Comparison of ENCODE assay signal across 10 cellular contexts in the genomic region with DNA sequence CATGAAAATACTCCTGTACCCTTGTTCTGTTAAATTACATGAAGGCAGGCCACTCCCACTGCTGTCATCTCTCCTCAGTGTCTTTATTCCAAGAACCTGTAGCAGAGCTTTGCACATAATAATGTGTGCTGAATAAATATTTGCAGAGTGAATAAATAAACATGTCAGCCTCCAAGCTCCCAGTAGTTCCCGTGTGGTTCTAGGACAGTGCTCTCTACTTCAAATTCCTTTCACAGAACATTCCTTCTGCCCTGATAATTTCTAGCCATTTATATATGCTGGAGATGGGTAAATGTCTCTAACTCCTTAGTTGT. TPM values are rescaled to one million over a fixed set of nuclear protein-coding genes. Genes with fewer than 3 reads are reported as not detected.
DNase-seq lines count a peak whose midpoint lies in the region; ATAC-seq, FAIRE-seq and TF ChIP-seq lines count a peak whose summit lies in the region.
"Had no signal": no experiment of that assay in that cellular context is flagged by ENCODE, and none has a peak within 500 bp of the region (broad histone marks: within the 10 kb centered on the region; RNA-seq: fewer than 3 reads in every experiment).

No MANE protein-coding gene starts in this region.

- FAIRE-seq in HTR-8/SVneo (lab: Jason Lieb, UNC) = no peak
- FAIRE-seq: colon had no signal

- H3K36me3 Mint-ChIP-seq in activated naive CD8-positive, alpha-beta T cell treated with anti-CD3 and anti-CD28 coated beads, Interleukin-2, amount 50 U/mL, for 24 hours (ENCODE audit: low read depth) = no peaks in the 10 kb centered on the region
- no peaks in the 10 kb centered on the region for H3K36me3 Mint-ChIP-seq in mesothelial cell of epicardium

- no peaks in the 10 kb centered on the region for H3K9me3 Mint-ChIP-seq in activated naive CD8-positive, alpha-beta T cell treated with anti-CD3 and anti-CD28 coated beads, Interleukin-2, amount 50 U/mL, for 24 hours
- peaks cover 4% of the 10 kb centered on the region for H3K9me3 Mint-ChIP-seq in mesothelial cell of epicardium

- 18 to 26% (median 24%) methylated on average over 1 of the region's 1 CpG for WGBS in ovary, 3 donors

- H3K4me3 ChIP-seq in ovary = no peak overlapping the region

- no peaks in the 10 kb centered on the region for H3K27me3 ChIP-seq in ovary

- peak overlapping the region; percentile 48 for H3K4me3 Mint-ChIP-seq in activated naive CD8-positive, alpha-beta T cell treated with anti-CD3 and anti-CD28 coated beads, Interleukin-2, amount 50 U/mL, for 24 hours
- no peak overlapping the region for H3K4me3 Mint-ChIP-seq in mesothelial cell of epicardium

- no peaks in the 10 kb centered on the region for H3K9me3 ChIP-seq in ovary

- H3K27ac Mint-ChIP-seq in activated naive CD8-positive, alpha-beta T cell treated with anti-CD3 and anti-CD28 coated beads, Interleukin-2, amount 50 U/mL, for 24 hours = peak overlapping the region; percentile 7
- no peak overlapping the region for H3K27ac Mint-ChIP-seq in mesothelial cell of epicardium

- H3K4me1 ChIP-seq in ovary (ENCODE audit: insufficient read depth) = no peaks in the 10 kb centered on the region

- no peak for TF ChIP-seq CTCF in ovary (IDR thresholded peaks at IDR 0.05)
- TF ChIP-seq CTCF in mesothelial cell of epicardium (IDR thresholded peaks at IDR 0.05; ENCODE audit: unreplicated experiment) = no peak

- intact Hi-C loops in ovary (cut with DNase I) = no loop called here

- no peaks in the 10 kb centered on the region for H3K36me3 ChIP-seq in ovary

- H3K27me3 Mint-ChIP-seq in activated naive CD8-positive, alpha-beta T cell treated with anti-CD3 and anti-CD28 coated beads, Interleukin-2, amount 50 U/mL, for 24 hours = peaks cover 13% of the 10 kb centered on the region
- H3K27me3 Mint-ChIP-seq in mesothelial cell of epicardium (ENCODE audit: low read depth) = no peaks in the 10 kb centered on the region

- H3K27ac ChIP-seq in ovary = no peak overlapping the region

- ATAC-seq in GM18508 (IDR thresholded peaks at IDR 0.05; ENCODE audit: insufficient read depth, unreplicated experiment) (peak; percentile 25), GM21390 (IDR thresholded peaks at IDR 0.05; ENCODE audit: unreplicated experiment) (peak; percentile 28), HG03521 (IDR thresholded peaks at IDR 0.05; ENCODE audit: unreplicated experiment) (peak; percentile 26)
- ATAC-seq in activated naive CD8-positive, alpha-beta T cell treated with anti-CD3 and anti-CD28 coated beads, Interleukin-2, amount 50 U/mL, for 24 hours = peak; percentile 29

- no peak for TF ChIP-seq POLR2A in ovary (IDR thresholded peaks at IDR 0.05)

- no peak for TF ChIP-seq EP300 in ovary (IDR thresholded peaks at IDR 0.05)

- DNase-seq in activated naive CD8-positive, alpha-beta T cell treated with anti-CD3 and anti-CD28 coated beads, Interleukin-2, amount 50 U/mL, for 24 hours = no peak
- DNase-seq in ovary (no peak), NCI-H2227 treated with DMSO at 0.1 percent for 48 hours (lab: John Stamatoyannopoulos, UW) (no peak), HTR-8/SVneo (ENCODE audit: insufficient read length, low spot score) (no peak), mesothelial cell of epicardium (ENCODE audit: low spot score in 2 of 2, unreplicated experiment in 2 of 2) (no peak)
- DNase-seq: NK-92 treated with Interleukin-12 subunit alpha and Interleukin-12 subunit beta, amount 100 ng/mL, for 24 hours had no signal

- H3K4me1 Mint-ChIP-seq in activated naive CD8-positive, alpha-beta T cell treated with anti-CD3 and anti-CD28 coated beads, Interleukin-2, amount 50 U/mL, for 24 hours = peaks cover 21% of the 10 kb centered on the region
- H3K4me1 Mint-ChIP-seq in mesothelial cell of epicardium = no peaks in the 10 kb centered on the region

RNA-seq across cellular contexts. Expression of gene HYAL4, which starts 20.3 kb away (rescaled TPM):
- total RNA-seq in ovary (under 1 TPM in 1 of 7 donors, not detected in 6; 0.20 TPM), mesothelial cell of epicardium (not detected in 3 replicates)
- polyA plus RNA-seq in ovary = not detected
